In genomic region chr1:148951336-148952227, GRCh38 we compare ENCODE assay signal across 7 cellular contexts.
A peak's percentile ranks its signal among the peaks of the same experiment; 100 is the strongest.
DNase-seq lines count a peak whose midpoint lies in the region; ATAC-seq and TF ChIP-seq lines count a peak whose summit lies in the region.
"Not testable (repeated sequence)": the region's sequence is repeated elsewhere in the genome, so short reads cannot be mapped to it uniquely, and the experiment has no call there.

No MANE protein-coding gene starts in this region.

- CTCF ChIA-PET in WTC11 (lab: Charles Lee) = not testable (repeated sequence)

- DNase-seq in NCI-H2196 treated with DMSO at 0.1 percent for 48 hours (lab: John Stamatoyannopoulos, UW; ENCODE audit: unreplicated experiment) (peak; percentile 39), WTC11 (ENCODE audit: low spot score) (peak; percentile 76), breast epithelium (ENCODE audit: low spot score in 2 of 2) (peak; percentile 65 to 83), inferior parietal cortex (ENCODE audit: extremely low spot score) (peak; percentile 71)

- H3K9me3 ChIP-seq in breast epithelium; skeletal muscle satellite cell (replicated peaks; ENCODE audit: low read length): not testable (repeated sequence)

- H3K4me3 Mint-ChIP-seq in WTC11 = peak overlapping the region; percentile 100

- not testable (repeated sequence) for H3K27me3 Mint-ChIP-seq in WTC11 (ENCODE audit: low read depth)

- peaks cover 13% of the 10 kb centered on the region for H3K4me1 Mint-ChIP-seq in WTC11

- H3K9ac ChIP-seq in skeletal muscle satellite cell (ENCODE audit: low read depth, low read length) = peak overlapping the region; percentile 62

- not testable (repeated sequence) for H3K4me1 ChIP-seq in breast epithelium; skeletal muscle satellite cell (ENCODE audit: control insufficient read depth, insufficient read depth, low read length)

- not testable (repeated sequence) for H3K9me3 Mint-ChIP-seq in WTC11

- not testable (repeated sequence) for TF ChIP-seq CTCF in WTC11 (IDR thresholded peaks at IDR 0.05)
- TF ChIP-seq CTCF in breast epithelium (IDR thresholded peaks at IDR 0.05) = peak in 1 of 3 donors; percentile 10

- TF ChIP-seq POLR2A in breast epithelium (IDR thresholded peaks at IDR 0.05) = not testable (repeated sequence)

- H3K27ac ChIP-seq in breast epithelium = peak overlapping the region; percentile 78 to 81

- intact Hi-C loops in breast epithelium (cut with DNase I; ENCODE audit: low total_unique reads) = not testable (repeated sequence)

- H3K4me2 ChIP-seq in skeletal muscle satellite cell (ENCODE audit: low read length) = peak overlapping the region; percentile 77

- not testable (repeated sequence) for H3K36me3 ChIP-seq in breast epithelium; skeletal muscle satellite cell (ENCODE audit: insufficient read depth, low read length)

- peak overlapping the region; percentile 43 to 71 (median 55) for H3K4me3 ChIP-seq in breast epithelium
- H3K4me3 ChIP-seq in skeletal muscle satellite cell (ENCODE audit: low read length) = peak overlapping the region; percentile 75

- ATAC-seq in GM18907 (IDR thresholded peaks at IDR 0.05; ENCODE audit: unreplicated experiment) (peak; percentile 79), HG03135 (IDR thresholded peaks at IDR 0.05; ENCODE audit: unreplicated experiment) (peak; percentile 68), WTC11 (peak; percentile 82)

- POLR2A ChIA-PET in WTC11 (lab: Charles Lee) = not testable (repeated sequence)

- H3K27me3 ChIP-seq in breast epithelium; skeletal muscle satellite cell (ENCODE audit: control insufficient read depth, insufficient read depth, low read length): not testable (repeated sequence)

- H3K36me3 Mint-ChIP-seq in WTC11 = not testable (repeated sequence)

- H3K27ac Mint-ChIP-seq in WTC11 = peak overlapping the region; percentile 100

TF ChIP-seq in WTC11, 78 proteins besides CTCF, POLR2A, EP300 and RAD21:
- TF ChIP-seq MAX (CRISPR knock-in tag; IDR thresholded peaks at IDR 0.05) (peak; percentile 17; the same call in 1 of the 2 replicates), ETV6 (CRISPR knock-in tag; IDR thresholded peaks at IDR 0.05) (0 out of 2 replicates have a peak, but pooled peaks have one; percentile 25), ZNF121 (CRISPR knock-in tag; IDR thresholded peaks at IDR 0.05) (peak; percentile 69; the same call in 1 of the 2 replicates)

Comparison
In these comparisons a context has a peak if more than half of its experiments do, and no peak if none do; other contexts are left out.
1. Peak in every context shown above with its lines: DNase-seq, ATAC-seq, H3K4me3 ChIP-seq and H3K27ac ChIP-seq.